Comparison of ENCODE assay signal across 17 cellular contexts in the genomic region with DNA sequence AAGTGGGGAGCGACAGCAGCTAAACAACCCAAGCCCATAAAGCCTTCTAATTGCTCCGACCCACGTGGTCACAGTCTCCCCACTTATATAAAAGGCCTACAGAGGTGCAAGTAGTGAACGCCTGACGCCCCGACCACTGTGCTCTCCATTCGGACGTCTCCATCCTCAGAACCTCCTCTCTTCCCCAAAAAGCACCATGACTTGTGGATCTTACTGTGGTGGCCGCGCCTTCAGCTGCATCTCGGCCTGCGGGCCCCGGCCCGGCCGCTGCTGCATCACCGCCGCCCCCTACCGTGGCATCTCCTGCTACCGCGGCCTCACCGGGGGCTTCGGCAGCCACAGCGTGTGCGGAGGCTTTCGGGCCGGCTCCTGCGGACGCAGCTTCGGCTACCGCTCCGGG. TPM values are rescaled to one million over a fixed set of nuclear protein-coding genes. Genes with fewer than 3 reads are reported as not detected.
"Had no signal": no experiment of that assay in that cellular context is flagged by ENCODE, and none has a peak within 500 bp of the region (broad histone marks: within the 10 kb centered on the region; RNA-seq: fewer than 3 reads in every experiment).

No MANE protein-coding gene starts in this region.

RNA-seq across cellular contexts. Expression of a gene that starts 10.4 kb away (rescaled TPM):
- total RNA-seq: activated CD4-positive, alpha-beta memory T cell treated with anti-CD3 and anti-CD28 coated beads, Interleukin-2, amount 10 ng/mL, durations not matched to agents 7 days and 5 days; activated CD4-positive, alpha-beta T cell treated with anti-CD3 and anti-CD28 coated beads for 36 hours; activated CD4-positive, alpha-beta T cell treated with anti-CD3 and anti-CD28 coated beads, Interleukin-2, amount 10 ng/mL, durations not matched to agents 7 days and 5 days; activated naive CD4-positive, alpha-beta T cell treated with anti-CD3 and anti-CD28 coated beads, Interleukin-2, amount 50 U/mL, for 72 hours; activated naive CD8-positive, alpha-beta T cell treated with anti-CD3 and anti-CD28 coated beads for 36 hours; activated T-helper 2 cell treated with anti-CD3 and anti-CD28 coated beads, Interferon-gamma antibody, Interleukin-2, Interleukin-4, amounts not matched to agents 10 μg/mL and 5 μg/mL and 100 μg/mL, durations not matched to agents 14 hours and 24 hours and 36 hours; body of pancreas; T-helper 1 cell treated with Interleukin-12 subunit alpha and Interleukin-12 subunit beta and Interleukin-4 antibody, amounts not matched to agents 30 ng/mL and 1 ng/mL, for 36 hours; T-helper 17 cell had no signal
- polyA plus RNA-seq: adrenal gland had no signal

RNA-seq across cellular contexts. Expression of a gene that starts 19.5 kb away (rescaled TPM):
- total RNA-seq: activated CD4-positive, alpha-beta memory T cell treated with anti-CD3 and anti-CD28 coated beads, Interleukin-2, amount 10 ng/mL, durations not matched to agents 7 days and 5 days; activated CD4-positive, alpha-beta T cell treated with anti-CD3 and anti-CD28 coated beads for 36 hours; activated CD4-positive, alpha-beta T cell treated with anti-CD3 and anti-CD28 coated beads, Interleukin-2, amount 10 ng/mL, durations not matched to agents 7 days and 5 days; activated CD8-positive, alpha-beta memory T cell treated with anti-CD3 and anti-CD28 coated beads, Interleukin-2, amount 10 ng/mL, durations not matched to agents 7 days and 5 days; activated CD8-positive, alpha-beta T cell treated with anti-CD3 and anti-CD28 coated beads, Interleukin-2, amount 10 ng/mL, durations not matched to agents 7 days and 5 days; activated naive CD4-positive, alpha-beta T cell treated with anti-CD3 and anti-CD28 coated beads, Interleukin-2, amount 50 U/mL, for 72 hours; activated naive CD8-positive, alpha-beta T cell treated with anti-CD3 and anti-CD28 coated beads for 36 hours; activated T-helper 2 cell treated with anti-CD3 and anti-CD28 coated beads, Interferon-gamma antibody, Interleukin-2, Interleukin-4, amounts not matched to agents 10 μg/mL and 5 μg/mL and 100 μg/mL, durations not matched to agents 14 hours and 24 hours and 36 hours; adrenal gland; aorta; astrocyte; body of pancreas; T-cell; T-helper 1 cell treated with Interleukin-12 subunit alpha and Interleukin-12 subunit beta and Interleukin-4 antibody, amounts not matched to agents 30 ng/mL and 1 ng/mL, for 36 hours; T-helper 17 cell; T-helper 2 cell treated with Interferon-gamma antibody and Interleukin-4, amounts not matched to agents 100 ng/mL and 5 ng/mL, for 36 hours; WTC11 had no signal
- polyA plus RNA-seq: adrenal gland, aorta had no signal

RNA-seq across cellular contexts. Expression of a gene that starts 27.3 kb away (rescaled TPM):
- total RNA-seq: activated CD4-positive, alpha-beta T cell treated with anti-CD3 and anti-CD28 coated beads for 36 hours; activated CD4-positive, alpha-beta T cell treated with anti-CD3 and anti-CD28 coated beads, Interleukin-2, amount 10 ng/mL, durations not matched to agents 7 days and 5 days; activated naive CD8-positive, alpha-beta T cell treated with anti-CD3 and anti-CD28 coated beads for 36 hours had no signal
